Comparison of ENCODE assay signal across 14 cellular contexts in the genomic region with DNA sequence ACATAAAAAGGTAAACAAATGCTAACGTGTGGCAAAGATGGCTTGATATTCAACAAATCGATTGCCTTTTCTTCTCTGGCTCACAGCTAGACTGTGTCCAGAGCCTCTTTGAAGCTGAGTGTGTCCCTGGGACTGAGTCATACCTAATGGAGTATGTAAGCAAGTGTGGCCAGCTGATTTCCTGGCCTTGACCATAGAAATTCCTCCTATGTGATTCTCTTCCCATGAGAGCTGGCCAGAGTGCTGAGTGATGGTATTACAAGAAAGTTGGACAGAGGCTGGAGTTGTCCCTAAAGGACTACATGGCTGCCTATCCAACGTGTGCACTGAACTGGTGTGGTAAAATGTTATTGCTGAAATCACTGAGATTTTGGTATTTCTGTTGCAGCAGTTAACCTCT.
DNase-seq lines count a peak whose midpoint lies in the region; ATAC-seq and TF ChIP-seq lines count a peak whose summit lies in the region.
"Had no signal": no experiment of that assay in that cellular context is flagged by ENCODE, and none has a peak within 500 bp of the region (broad histone marks: within the 10 kb centered on the region; RNA-seq: fewer than 3 reads in every experiment).

No MANE protein-coding gene starts in this region.

- DNase-seq in H4 (ENCODE audit: low spot score) (peak; percentile 41), RPMI7951 (ENCODE audit: low read depth) (peak; percentile 1), epithelial cell of prostate (ENCODE audit: low read depth, low spot score) (peak; percentile 14), kidney tubule cell (ENCODE audit: low spot score) (peak; percentile 85), T-cell (no peak), DMS114 treated with DMSO at 0.1 percent for 48 hours (lab: John Stamatoyannopoulos, UW; ENCODE audit: unreplicated experiment) (no peak), CD14-positive monocyte (ENCODE audit: low spot score) (no peak), GOT3 (lab: John Stamatoyannopoulos, UW) (no peak)
- DNase-seq: activated naive CD4-positive, alpha-beta T cell treated with anti-CD3 and anti-CD28 coated beads, Interleukin-2, amount 50 U/mL, for 16 hours; HCEC 1CT; mucosa of descending colon; NCI-H2107; posterior cingulate gyrus had no signal

- no peaks in the 10 kb centered on the region for H3K4me1 Mint-ChIP-seq in T-cell
- H3K4me1 Mint-ChIP-seq in CD14-positive monocyte: no peaks in the 10 kb centered on the region

- CTCF ChIA-PET in T-cell (lab: Charles Lee): no interaction called here

- H3K9me3 Mint-ChIP-seq in T-cell (peaks cover 8 to 23% (median 10%) of the 10 kb centered on the region in 3 donors), CD14-positive monocyte (peaks cover 5 to 11% (median 6%) of the 10 kb centered on the region in 7 donors)

- intact Hi-C loops in CD14-positive monocyte (cut with micrococcal nuclease): no loop called here

- POLR2A ChIA-PET in T-cell (lab: Charles Lee): no interaction called here

- H3K27me3 Mint-ChIP-seq in T-cell (no peaks in the 10 kb centered on the region), CD14-positive monocyte (ENCODE audit: low read depth in 3 of 3) (no peaks in the 10 kb centered on the region)

- H3K27ac Mint-ChIP-seq in T-cell (no peak overlapping the region), CD14-positive monocyte (no peak overlapping the region)

- ATAC-seq in T-cell (replicated peaks in 1 of 4): no peak
- ATAC-seq: mucosa of descending colon had no signal

- H3K4me3 Mint-ChIP-seq in T-cell (no peak overlapping the region), CD14-positive monocyte (no peak overlapping the region)

- H3K27ac ChIP-seq in epithelial cell of prostate: no peak overlapping the region
- H3K27ac ChIP-seq: esophagus muscularis mucosa had no signal

- H3K36me3 Mint-ChIP-seq in T-cell (no peaks in the 10 kb centered on the region), CD14-positive monocyte (no peaks in the 10 kb centered on the region)

- TF ChIP-seq CTCF in CD14-positive monocyte (IDR thresholded peaks at IDR 0.05): no peak

Comparison
In these comparisons a context has a peak if more than half of its experiments do, and no peak if none do; other contexts are left out.
1. DNase-seq: peak in H4 (single experiment), RPMI7951 (single experiment), epithelial cell of prostate (single experiment) and kidney tubule cell (single experiment); none in T-cell (0 of 34), DMS114 treated with DMSO at 0.1 percent for 48 hours (single experiment), CD14-positive monocyte (single experiment) and GOT3 (single experiment).